Comparison of ENCODE assay signal across 1 cellular context in genomic region chr16:4465977-4466779, GRCh38.
TF ChIP-seq lines count a peak whose summit lies in the region.

No MANE protein-coding gene starts in this region.

TF ChIP-seq in GM12878, 131 proteins besides CTCF, POLR2A, EP300 and RAD21:
- no peak for TF ChIP-seq NKRF (conservative IDR thresholded peaks at IDR 0.05)
- no peak for TF ChIP-seq JUNB (IDR thresholded peaks at IDR 0.05)
- no peak for TF ChIP-seq FOXK2 (IDR thresholded peaks at IDR 0.05)
- TF ChIP-seq TCF3 (IDR thresholded peaks at IDR 0.05; ENCODE audit: borderline replicate concordance, insufficient read depth, low read depth, low read length), result no peak
- no peak for TF ChIP-seq REST (IDR thresholded peaks at IDR 0.05; ENCODE audit: low read depth, low read length)
- no peak for TF ChIP-seq SREBF1 (IDR thresholded peaks at IDR 0.05; ENCODE audit: low read length)
- no peak for TF ChIP-seq BHLHE40 (IDR thresholded peaks at IDR 0.05; ENCODE audit: borderline replicate concordance in 1 of 2, low read depth in 2 of 2, low read length in 1 of 2)
